Comparison of ENCODE assay signal across 1 cellular context in genomic region chr4:17376205-17376604, GRCh38.
TF ChIP-seq lines count a peak whose summit lies in the region.

No MANE protein-coding gene starts in this region.

TF ChIP-seq in IMR-90, 13 proteins besides CTCF, POLR2A, EP300 and RAD21:
- no peak for TF ChIP-seq MXI1 (IDR thresholded peaks at IDR 0.05; ENCODE audit: borderline replicate concordance, low read depth, low read length)
- TF ChIP-seq MAFK (IDR thresholded peaks at IDR 0.05; ENCODE audit: low read depth, low read length) = no peak
- TF ChIP-seq MAZ (IDR thresholded peaks at IDR 0.05; ENCODE audit: borderline replicate concordance, low read depth, low read length) = no peak
- TF ChIP-seq RCOR1 (IDR thresholded peaks at IDR 0.05; ENCODE audit: insufficient replicate concordance, low read length) = no peak
- no peak for TF ChIP-seq FOS (IDR thresholded peaks at IDR 0.05; ENCODE audit: low read depth, low read length)
- no peak for TF ChIP-seq RFX5 (IDR thresholded peaks at IDR 0.05; ENCODE audit: low read depth, low read length)
- no peak for TF ChIP-seq CHD1 (IDR thresholded peaks at IDR 0.05; ENCODE audit: low read depth, low read length)
- no peak for TF ChIP-seq CEBPB (IDR thresholded peaks at IDR 0.05; ENCODE audit: low read depth, low read length)
- TF ChIP-seq USF2 (IDR thresholded peaks at IDR 0.05; ENCODE audit: low read depth, low read length) = no peak
- TF ChIP-seq, protein P1, sequence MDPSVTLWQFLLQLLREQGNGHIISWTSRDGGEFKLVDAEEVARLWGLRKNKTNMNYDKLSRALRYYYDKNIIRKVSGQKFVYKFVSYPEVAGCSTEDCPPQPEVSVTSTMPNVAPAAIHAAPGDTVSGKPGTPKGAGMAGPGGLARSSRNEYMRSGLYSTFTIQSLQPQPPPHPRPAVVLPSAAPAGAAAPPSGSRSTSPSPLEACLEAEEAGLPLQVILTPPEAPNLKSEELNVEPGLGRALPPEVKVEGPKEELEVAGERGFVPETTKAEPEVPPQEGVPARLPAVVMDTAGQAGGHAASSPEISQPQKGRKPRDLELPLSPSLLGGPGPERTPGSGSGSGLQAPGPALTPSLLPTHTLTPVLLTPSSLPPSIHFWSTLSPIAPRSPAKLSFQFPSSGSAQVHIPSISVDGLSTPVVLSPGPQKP (IDR thresholded peaks at IDR 0.05; ENCODE audit: borderline replicate concordance, low read depth, low read length) = no peak
- TF ChIP-seq BHLHE40 (IDR thresholded peaks at IDR 0.05; ENCODE audit: low read depth, low read length) = no peak
- TF ChIP-seq SMC3 (IDR thresholded peaks at IDR 0.05; ENCODE audit: low read depth, low read length) = no peak
- TF ChIP-seq NFE2L2 (IDR thresholded peaks at IDR 0.05; ENCODE audit: low read depth, low read length) = no peak
TF ChIP-seq in IMR-90: peak in this region for 0.
